In genomic region chr16:21526923-21527807, GRCh38 we compare ENCODE assay signal across 23 cellular contexts.
DNase-seq lines count a peak whose midpoint lies in the region; ATAC-seq and TF ChIP-seq lines count a peak whose summit lies in the region.
"Had no signal": no experiment of that assay in that cellular context is flagged by ENCODE, and none has a peak within 500 bp of the region (broad histone marks: within the 10 kb centered on the region; RNA-seq: fewer than 3 reads in every experiment).

No MANE protein-coding gene starts in this region.

- no peaks in the 10 kb centered on the region for H3K4me1 ChIP-seq in HEK293 (ENCODE audit: control insufficient read depth, insufficient read depth, low read length)
- H3K4me1 ChIP-seq: uterus had no signal

- DNase-seq in NCI-H146 (lab: John Stamatoyannopoulos, UW) (peak; percentile 28), NCI-H146 treated with DMSO at 0.1 percent for 48 hours (lab: John Stamatoyannopoulos, UW; ENCODE audit: unreplicated experiment) (no peak), chondrocyte (ENCODE audit: low spot score) (peak; percentile 88), nephron progenitor cell (no peak)
- DNase-seq in activated CD8-positive, alpha-beta T cell treated with anti-CD3 and anti-CD28 coated beads for 36 hours: no peak
- DNase-seq: 8988T; activated CD8-positive, alpha-beta T cell treated with anti-CD3 and anti-CD28 coated beads, Interleukin-2, amount 10 ng/mL, durations not matched to agents 7 days and 5 days; activated T-cell treated with anti-CD3 and anti-CD28 coated beads, Interleukin-2, amount 50 U/mL, for 48 hours; cortex of kidney; MM.1S; naive thymus-derived CD4-positive, alpha-beta T cell; NCI-H187; SHP77 treated with DMSO at 0.1 percent for 48 hours; T-helper 2 cell; uterus had no signal

- H3K4me1 Mint-ChIP-seq in chondrocyte (ENCODE audit: low read depth) (peaks cover 5% of the 10 kb centered on the region), nephron progenitor cell (no peaks in the 10 kb centered on the region)
- H3K4me1 Mint-ChIP-seq in activated CD8-positive, alpha-beta T cell treated with anti-CD3 and anti-CD28 coated beads for 36 hours (ENCODE audit: low read depth): no peaks in the 10 kb centered on the region
- H3K4me1 Mint-ChIP-seq: activated naive CD4-positive, alpha-beta T cell treated with anti-CD3 and anti-CD28 coated beads, Interleukin-2, amount 50 U/mL, for 24 hours; B cell had no signal

- no peaks in the 10 kb centered on the region for H3K36me3 ChIP-seq in HEK293 (ENCODE audit: control insufficient read depth in 2 of 2, insufficient read depth in 1 of 2, low read length in 2 of 2)
- H3K36me3 ChIP-seq: uterus had no signal

- no peaks in the 10 kb centered on the region for H3K36me3 Mint-ChIP-seq in chondrocyte (ENCODE audit: low read depth)
- no peaks in the 10 kb centered on the region for H3K36me3 Mint-ChIP-seq in nephron progenitor cell (ENCODE audit: low read depth)
- no peaks in the 10 kb centered on the region for H3K36me3 Mint-ChIP-seq in activated CD8-positive, alpha-beta T cell treated with anti-CD3 and anti-CD28 coated beads for 36 hours (ENCODE audit: low read depth)
- H3K36me3 Mint-ChIP-seq: activated naive CD4-positive, alpha-beta T cell treated with anti-CD3 and anti-CD28 coated beads, Interleukin-2, amount 50 U/mL, for 24 hours; naive thymus-derived CD4-positive, alpha-beta T cell; WTC11 had no signal

- ATAC-seq in GM18909 (IDR thresholded peaks at IDR 0.05; ENCODE audit: poor library complexity, unreplicated experiment) (no peak), HG03108 (IDR thresholded peaks at IDR 0.05; ENCODE audit: unreplicated experiment) (no peak)
- no peak for ATAC-seq in activated CD8-positive, alpha-beta T cell treated with anti-CD3 and anti-CD28 coated beads for 36 hours
- ATAC-seq: activated CD8-positive, alpha-beta T cell treated with anti-CD3 and anti-CD28 coated beads, Interleukin-2, amount 10 ng/mL, durations not matched to agents 7 days and 5 days; HCT116; naive thymus-derived CD4-positive, alpha-beta T cell; WTC11 had no signal

- H3K27ac ChIP-seq in HEK293 (ENCODE audit: extremely low read depth, low read depth, low read length): no peak overlapping the region
- H3K27ac ChIP-seq: hepatocyte, uterus had no signal

- H3K27ac Mint-ChIP-seq in chondrocyte (ENCODE audit: unreplicated experiment): no peak overlapping the region
- H3K27ac Mint-ChIP-seq in nephron progenitor cell: peak overlapping the region; percentile 74
- H3K27ac Mint-ChIP-seq in activated CD8-positive, alpha-beta T cell treated with anti-CD3 and anti-CD28 coated beads for 36 hours: no peak overlapping the region
- H3K27ac Mint-ChIP-seq: activated CD8-positive, alpha-beta T cell treated with anti-CD3 and anti-CD28 coated beads, Interleukin-2, amount 10 ng/mL, durations not matched to agents 7 days and 5 days; activated naive CD4-positive, alpha-beta T cell treated with anti-CD3 and anti-CD28 coated beads, Interleukin-2, amount 50 U/mL, for 24 hours; B cell; WTC11 had no signal

- intact Hi-C loops in activated CD8-positive, alpha-beta T cell treated with anti-CD3 and anti-CD28 coated beads for 36 hours (cut with micrococcal nuclease): no loop called here

- POLR2A ChIA-PET in HEK293 (lab: Yijun Ruan, JAX): interaction anchor here (0.6 kb wide), 1 partner anchor 27 kb away, joined by 3 read pairs; no protein-coding TSS in a partner anchor
- POLR2A ChIA-PET in activated CD8-positive, alpha-beta T cell treated with anti-CD3 and anti-CD28 coated beads for 36 hours (lab: Charles Lee): no interaction called here

- H3K27me3 Mint-ChIP-seq in chondrocyte (ENCODE audit: low read depth): peaks cover 4% of the 10 kb centered on the region
- peaks cover 6% of the 10 kb centered on the region for H3K27me3 Mint-ChIP-seq in nephron progenitor cell (ENCODE audit: low read depth, poor library complexity)
- H3K27me3 Mint-ChIP-seq in activated CD8-positive, alpha-beta T cell treated with anti-CD3 and anti-CD28 coated beads for 36 hours: peaks cover 2% of the 10 kb centered on the region
- H3K27me3 Mint-ChIP-seq: activated naive CD4-positive, alpha-beta T cell treated with anti-CD3 and anti-CD28 coated beads, Interleukin-2, amount 50 U/mL, for 24 hours had no signal

- CTCF ChIA-PET in HEK293 (lab: Yijun Ruan, JAX): no interaction called here
- CTCF ChIA-PET in activated CD8-positive, alpha-beta T cell treated with anti-CD3 and anti-CD28 coated beads for 36 hours (lab: Charles Lee): no interaction called here

- H3K9me3 Mint-ChIP-seq in chondrocyte (ENCODE audit: low read depth): no peaks in the 10 kb centered on the region
- H3K9me3 Mint-ChIP-seq in nephron progenitor cell: no peaks in the 10 kb centered on the region
- H3K9me3 Mint-ChIP-seq in activated CD8-positive, alpha-beta T cell treated with anti-CD3 and anti-CD28 coated beads for 36 hours: no peaks in the 10 kb centered on the region
- H3K9me3 Mint-ChIP-seq: activated naive CD4-positive, alpha-beta T cell treated with anti-CD3 and anti-CD28 coated beads, Interleukin-2, amount 50 U/mL, for 24 hours; naive thymus-derived CD4-positive, alpha-beta T cell; WTC11 had no signal

- no peak overlapping the region for H3K4me3 Mint-ChIP-seq in chondrocyte (ENCODE audit: unreplicated experiment)
- H3K4me3 Mint-ChIP-seq in nephron progenitor cell: no peak overlapping the region
- H3K4me3 Mint-ChIP-seq in activated CD8-positive, alpha-beta T cell treated with anti-CD3 and anti-CD28 coated beads for 36 hours: no peak overlapping the region
- H3K4me3 Mint-ChIP-seq: activated CD8-positive, alpha-beta T cell treated with anti-CD3 and anti-CD28 coated beads, Interleukin-2, amount 10 ng/mL, durations not matched to agents 7 days and 5 days; activated naive CD4-positive, alpha-beta T cell treated with anti-CD3 and anti-CD28 coated beads, Interleukin-2, amount 50 U/mL, for 24 hours; B cell; naive thymus-derived CD4-positive, alpha-beta T cell; WTC11 had no signal

- no peak overlapping the region for H3K4me3 ChIP-seq in HEK293 (ENCODE audit: low read depth, low read length)
- H3K4me3 ChIP-seq: hepatocyte, uterus had no signal

- H3K9me3 ChIP-seq in HEK293 (ENCODE audit: control insufficient read depth, insufficient read depth, low read depth, low read length): no peaks in the 10 kb centered on the region
- H3K9me3 ChIP-seq: uterus had no signal

- TF ChIP-seq CTCF in HEK293 (tag by site-specific recombination; IDR thresholded peaks at IDR 0.05): no peak
- no peak for TF ChIP-seq CTCF in chondrocyte (IDR thresholded peaks at IDR 0.05)
- TF ChIP-seq CTCF in nephron progenitor cell (IDR thresholded peaks at IDR 0.05): no peak
- no peak for TF ChIP-seq CTCF in activated CD8-positive, alpha-beta T cell treated with anti-CD3 and anti-CD28 coated beads for 36 hours (IDR thresholded peaks at IDR 0.05)

TF ChIP-seq in HEK293, 187 proteins besides CTCF, POLR2A, EP300 and RAD21:
- TF ChIP-seq PRDM1 (tag by site-specific recombination; IDR thresholded peaks at IDR 0.05): 0 out of 2 replicates have a peak, but pooled peaks have one; percentile 28
- no peak for TF ChIP-seq YY1 (tag by site-specific recombination; IDR thresholded peaks at IDR 0.05)

Comparison
In these comparisons a context has a peak if more than half of its experiments do, and no peak if none do; other contexts are left out.
1. DNase-seq: peak in NCI-H146 (single experiment) and chondrocyte (single experiment); none in NCI-H146 treated with DMSO at 0.1 percent for 48 hours (single experiment), nephron progenitor cell (single experiment) and activated CD8-positive, alpha-beta T cell treated with anti-CD3 and anti-CD28 coated beads for 36 hours (single experiment).